Comparison of ENCODE assay signal across 16 cellular contexts in genomic region chr21:43277481-43278351, GRCh38.
DNase-seq lines count a peak whose midpoint lies in the region; ATAC-seq, FAIRE-seq and TF ChIP-seq lines count a peak whose summit lies in the region.
"Had no signal": no experiment of that assay in that cellular context is flagged by ENCODE, and none has a peak within 500 bp of the region (broad histone marks: within the 10 kb centered on the region; RNA-seq: fewer than 3 reads in every experiment).

No MANE protein-coding gene starts in this region.

- H3K27ac Mint-ChIP-seq in T-helper 17 cell: peak overlapping the region; percentile 16
- no peak overlapping the region for H3K27ac Mint-ChIP-seq in HFFc6
- H3K27ac Mint-ChIP-seq: dendritic cell treated with granulocyte-macrophage colony-stimulating factor and Interleukin-4, amounts not matched to agents 40 ng/mL and 50 ng/mL, for 4 days; T-helper 2 cell treated with Interferon-gamma antibody and Interleukin-4, amounts not matched to agents 5 μg/mL and 100 μg/mL, for 36 hours had no signal

- H3K4me3 Mint-ChIP-seq in T-helper 17 cell: no peak overlapping the region
- H3K4me3 Mint-ChIP-seq in HFFc6: no peak overlapping the region
- H3K4me3 Mint-ChIP-seq: dendritic cell treated with granulocyte-macrophage colony-stimulating factor and Interleukin-4, amounts not matched to agents 40 ng/mL and 50 ng/mL, for 4 days; naive thymus-derived CD4-positive, alpha-beta T cell; T-helper 2 cell treated with Interferon-gamma antibody and Interleukin-4, amounts not matched to agents 5 μg/mL and 100 μg/mL, for 36 hours had no signal

- DNase-seq in T-helper 17 cell (no peak), heart left ventricle (peak in 3 of 5 donors; percentile 60 to 68 (median 63)), middle frontal gyrus (ENCODE audit: extremely low spot score, low spot score) (peak; percentile 62), urothelium cell line (ENCODE audit: low spot score) (no peak), hepatic stellate cell (ENCODE audit: low spot score) (no peak), transverse colon (no peak), HFFc6 (no peak)
- DNase-seq: activated CD4-positive, alpha-beta T cell treated with anti-CD3 and anti-CD28 coated beads for 48 hours; amygdala; GM23248; naive thymus-derived CD4-positive, alpha-beta T cell; NCI-H774; stimulated activated naive CD4-positive, alpha-beta T cell had no signal

- peaks cover 0 to 10% (median 2%) of the 10 kb centered on the region in 9 donors for H3K27me3 ChIP-seq in heart left ventricle
- H3K27me3 ChIP-seq in transverse colon: peaks cover 26% of the 10 kb centered on the region

- H3K9me3 ChIP-seq in T-helper 17 cell (ENCODE audit: control insufficient read depth, low read length, poor library complexity, severe bottlenecking) (no peaks in the 10 kb centered on the region), heart left ventricle (no peaks in the 10 kb centered on the region), transverse colon (no peaks in the 10 kb centered on the region)

- ATAC-seq in T-helper 17 cell (no peak), heart left ventricle (peak; percentile 89 to 95 (median 92))
- ATAC-seq: naive thymus-derived CD4-positive, alpha-beta T cell had no signal

- no peak overlapping the region for H3K4me3 ChIP-seq in heart left ventricle
- H3K4me3 ChIP-seq in transverse colon: no peak overlapping the region
- H3K4me3 ChIP-seq: GM23248 had no signal

- H3K4me1 Mint-ChIP-seq in T-helper 17 cell (peaks cover 3% of the 10 kb centered on the region), HFFc6 (ENCODE audit: low read depth) (no peaks in the 10 kb centered on the region)

- TF ChIP-seq CTCF in heart left ventricle (IDR thresholded peaks at IDR 0.05) (no peak), transverse colon (IDR thresholded peaks at IDR 0.05) (no peak), HFFc6 (IDR thresholded peaks at IDR 0.05) (no peak)

- H3K36me3 Mint-ChIP-seq in T-helper 17 cell (ENCODE audit: low read depth): no peaks in the 10 kb centered on the region
- no peaks in the 10 kb centered on the region for H3K36me3 Mint-ChIP-seq in HFFc6 (ENCODE audit: low read depth)
- H3K36me3 Mint-ChIP-seq: naive thymus-derived CD4-positive, alpha-beta T cell had no signal

- no peak for TF ChIP-seq EP300 in transverse colon (IDR thresholded peaks at IDR 0.05; ENCODE audit: low read depth)

- no peaks in the 10 kb centered on the region for H3K36me3 ChIP-seq in heart left ventricle
- no peaks in the 10 kb centered on the region for H3K36me3 ChIP-seq in transverse colon

- no peak for TF ChIP-seq POLR2A in heart left ventricle (IDR thresholded peaks at IDR 0.05)
- no peak for TF ChIP-seq POLR2A in transverse colon (IDR thresholded peaks at IDR 0.05)

- FAIRE-seq in urothelium cell line (lab: Jason Lieb, UNC): peak; percentile 44

- peak overlapping the region in 5 of 12 donors; percentile 1 to 74 (median 51) for H3K27ac ChIP-seq in heart left ventricle
- no peak overlapping the region for H3K27ac ChIP-seq in transverse colon
- H3K27ac ChIP-seq: GM23248, HL-60 had no signal

- WGBS in heart left ventricle, 4 donors: 41 to 61% (median 46%) methylated on average over 22 to 30 of the region's 30 CpGs
- 52% methylated on average over 29 of the region's 30 CpGs; no CpG with 5 or more reads in 1 of the 2 donors for WGBS in transverse colon (ENCODE audit: low coverage in 1 of 2), 2 donors

- H3K4me1 ChIP-seq in heart left ventricle (peaks cover 0 to 17% (median 6%) of the 10 kb centered on the region in 12 donors), transverse colon (peaks cover 3 to 12% (median 9%) of the 10 kb centered on the region in 4 donors)

- intact Hi-C loops in heart left ventricle (cut with DNase I) (no loop called here), transverse colon (cut with DNase I; ENCODE audit: low total_unique reads) (no loop called here)

- peaks cover 29% of the 10 kb centered on the region for H3K27me3 Mint-ChIP-seq in T-helper 17 cell
- H3K27me3 Mint-ChIP-seq in HFFc6 (ENCODE audit: insufficient read depth): peaks cover 27% of the 10 kb centered on the region

- no peaks in the 10 kb centered on the region for H3K9me3 Mint-ChIP-seq in HFFc6
- H3K9me3 Mint-ChIP-seq: dendritic cell treated with granulocyte-macrophage colony-stimulating factor and Interleukin-4, amounts not matched to agents 40 ng/mL and 50 ng/mL, for 4 days; naive thymus-derived CD4-positive, alpha-beta T cell; T-helper 2 cell treated with Interferon-gamma antibody and Interleukin-4, amounts not matched to agents 5 μg/mL and 100 μg/mL, for 36 hours had no signal

- in situ Hi-C loops in transverse colon (cut with MboI; ENCODE audit: low pct_ligation_motif_present in 1 of 4, low pct_unique_long_range_greater_than_20kb in 1 of 4, low sequenced_read_pairs in 3 of 4): no loop called here

Comparison
In these comparisons a context has a peak if more than half of its experiments do, and no peak if none do; other contexts are left out.
1. DNase-seq: peak in heart left ventricle (3 of 5) and middle frontal gyrus (single experiment); none in T-helper 17 cell (0 of 3), urothelium cell line (single experiment), hepatic stellate cell (single experiment), transverse colon (single experiment) and HFFc6 (single experiment).